9 cellular contexts compared by ENCODE assay signal in genomic region chr9:135075234-135076142, GRCh38. TPM values are rescaled to one million over a fixed set of nuclear protein-coding genes. Genes with fewer than 3 reads are reported as not detected.
A peak's percentile ranks its signal among the peaks of the same experiment; 100 is the strongest.
DNase-seq lines count a peak whose midpoint lies in the region; ATAC-seq, FAIRE-seq and TF ChIP-seq lines count a peak whose summit lies in the region.
"Had no signal": no experiment of that assay in that cellular context is flagged by ENCODE, and none has a peak within 500 bp of the region (broad histone marks: within the 10 kb centered on the region; RNA-seq: fewer than 3 reads in every experiment).

No MANE protein-coding gene starts in this region.

- no peak overlapping the region for H2BK120ac ChIP-seq in H1 (replicated peaks; ENCODE audit: low read depth, low read length)

- no peak overlapping the region for H2BK12ac ChIP-seq in H1 (ENCODE audit: low read depth, low read length)

- H4K20me1 ChIP-seq in H1 (replicated peaks in 1 of 2; ENCODE audit: control insufficient read depth in 1 of 2, insufficient read depth in 2 of 2, low read length in 2 of 2), result peaks cover 2 to 16% of the 10 kb centered on the region in 2 experiments

- H3K36me3 ChIP-seq in H1 (ENCODE audit: control insufficient read depth in 2 of 4, insufficient read depth in 4 of 4, low read length in 3 of 4), result no peaks in the 10 kb centered on the region
- H3K36me3 ChIP-seq in mucosa of descending colon (ENCODE audit: low read depth), result no peaks in the 10 kb centered on the region
- no peaks in the 10 kb centered on the region for H3K36me3 ChIP-seq in uterus

- H3K27me3 Mint-ChIP-seq in MCF 10A (ENCODE audit: insufficient read depth, unreplicated experiment), result peaks cover 33% of the 10 kb centered on the region
- peaks cover 26% of the 10 kb centered on the region for H3K27me3 Mint-ChIP-seq in activated CD4-positive, alpha-beta T cell treated with anti-CD3 and anti-CD28 coated beads for 36 hours

- no peak overlapping the region for H3K9ac ChIP-seq in H1 (replicated peaks in 1 of 4; ENCODE audit: extremely low read depth in 1 of 4, low read depth in 3 of 4, low read length in 3 of 4)

- no peak for FAIRE-seq in H1 (lab: Jason Lieb, UNC)

- in situ Hi-C loops in T47D (cut with HindIII; ENCODE audit: low pct_unique_long_range_greater_than_20kb, low sequenced_read_pairs), result loop anchor here (25.0 kb wide), 1 partner anchor 337 kb away; no protein-coding TSS in a partner anchor

- H3K4me1 ChIP-seq in H1 (replicated peaks in 1 of 4; ENCODE audit: control insufficient read depth in 3 of 4, insufficient read depth in 4 of 4, low read length in 3 of 4) (peaks cover 0 to 10% (median 8%) of the 10 kb centered on the region in 4 experiments; a peak in 6 of 7 replicates), mucosa of descending colon (ENCODE audit: low read depth) (peaks cover 6% of the 10 kb centered on the region), uterus (peaks cover 0 to 7% of the 10 kb centered on the region in 2 donors)

- H4K91ac ChIP-seq in H1 (replicated peaks; ENCODE audit: insufficient read length, low read length), result no peak overlapping the region

- peaks cover 2% of the 10 kb centered on the region for H3K79me1 ChIP-seq in H1 (ENCODE audit: low read depth, low read length)

- no peak for TF ChIP-seq POLR2A in H1 (IDR thresholded peaks at IDR 0.05; ENCODE audit: control extremely low read depth in 1 of 2, low read depth in 2 of 2, low read length in 2 of 2)
- TF ChIP-seq POLR2A in uterus (IDR thresholded peaks at IDR 0.05), result no peak

- no peak for TF ChIP-seq CTCF in MCF 10A (IDR thresholded peaks at IDR 0.05; ENCODE audit: unreplicated experiment)
- no peak for TF ChIP-seq CTCF in H1 (IDR thresholded peaks at IDR 0.05; ENCODE audit: control extremely low read depth in 1 of 3, insufficient read depth in 1 of 3, low read depth in 1 of 3, low read length in 3 of 3)
- no peak for TF ChIP-seq CTCF in mucosa of descending colon (IDR thresholded peaks at IDR 0.05)
- no peak for TF ChIP-seq CTCF in uterus (IDR thresholded peaks at IDR 0.05)

- peaks cover 4% of the 10 kb centered on the region for H3K36me3 Mint-ChIP-seq in MCF 10A (ENCODE audit: insufficient read depth, unreplicated experiment)
- no peaks in the 10 kb centered on the region for H3K36me3 Mint-ChIP-seq in activated CD4-positive, alpha-beta T cell treated with anti-CD3 and anti-CD28 coated beads for 36 hours (ENCODE audit: low read depth)
- H3K36me3 Mint-ChIP-seq: IgD-negative memory B cell had no signal

- TF ChIP-seq EP300 in H1 (IDR thresholded peaks at IDR 0.05; ENCODE audit: borderline replicate concordance in 1 of 2, low read depth in 2 of 2, low read length in 2 of 2), result no peak

- DNase-seq in T47D (ENCODE audit: low read depth in 1 of 2, low spot score in 1 of 2) (peak; percentile 69 to 77), MCF 10A (ENCODE audit: unreplicated experiment) (no peak), H1 (ENCODE audit: low read depth in 1 of 2, low spot score in 2 of 2) (peak in 1 of 2 experiments; percentile 68), mucosa of descending colon (peak in 2 of 3 donors; percentile 38 to 65), uterus (peak; percentile 39 to 41)
- DNase-seq in activated CD4-positive, alpha-beta T cell treated with anti-CD3 and anti-CD28 coated beads for 36 hours, result no peak

- no peak overlapping the region for H4K8ac ChIP-seq in H1 (ENCODE audit: extremely low read depth, insufficient read depth, low read length)

- H3K4me2 ChIP-seq in H1 (ENCODE audit: insufficient read depth in 1 of 2, low read depth in 2 of 2, low read length in 2 of 2), result peak overlapping the region; percentile 83 to 87

- H3K79me2 ChIP-seq in H1 (ENCODE audit: control insufficient read depth in 1 of 2, insufficient read depth in 2 of 2, low read length in 2 of 2), result no peaks in the 10 kb centered on the region

- H3K9me3 ChIP-seq in H1 (ENCODE audit: insufficient read depth in 2 of 2, low read depth in 1 of 2, low read length in 1 of 2) (no peaks in the 10 kb centered on the region), mucosa of descending colon (no peaks in the 10 kb centered on the region), uterus (no peaks in the 10 kb centered on the region)

- H4K5ac ChIP-seq in H1 (ENCODE audit: insufficient read length, low read depth, low read length), result no peak overlapping the region

- H3K18ac ChIP-seq in H1 (ENCODE audit: extremely low read depth, low read length), result no peak overlapping the region; the same call in 1 of the 2 replicates

- no peak overlapping the region for H3K27ac Mint-ChIP-seq in MCF 10A (ENCODE audit: low read depth, unreplicated experiment)
- H3K27ac Mint-ChIP-seq in activated CD4-positive, alpha-beta T cell treated with anti-CD3 and anti-CD28 coated beads for 36 hours, result no peak overlapping the region
- H3K27ac Mint-ChIP-seq: IgD-negative memory B cell had no signal

- H3K27me3 ChIP-seq in H1 (replicated peaks in 1 of 4; ENCODE audit: control insufficient read depth in 3 of 4, extremely low read depth in 1 of 4, insufficient read depth in 3 of 4, low read length in 3 of 4) (peaks cover 0 to 20% (median 17%) of the 10 kb centered on the region in 4 experiments; a peak in 6 of 7 replicates), uterus (peaks cover 0 to 2% of the 10 kb centered on the region in 2 donors)

- no peak overlapping the region for H3K4me3 Mint-ChIP-seq in MCF 10A (ENCODE audit: unreplicated experiment)
- H3K4me3 Mint-ChIP-seq in activated CD4-positive, alpha-beta T cell treated with anti-CD3 and anti-CD28 coated beads for 36 hours, result no peak overlapping the region

- WGBS in H1 (ENCODE audit: extremely low coverage in 1 of 2, insufficient coverage in 1 of 2, insufficient read length in 1 of 2, insufficient replicate concordance in 2 of 2, low coverage in 1 of 2, low lambda C conversion rate in 2 of 2, missing lambda C conversion rate in 1 of 2), 2 experiments, result 4% methylated on average over 59 of the region's 90 CpGs; no CpG with 5 or more reads in 1 of the 2 experiments

- no peak overlapping the region for H3K56ac ChIP-seq in H1 (replicated peaks; ENCODE audit: insufficient read length, low read depth, low read length)

- no peak overlapping the region for H2AK5ac ChIP-seq in H1 (ENCODE audit: low read depth, low read length)

- no peak overlapping the region for H3K4ac ChIP-seq in H1 (replicated peaks; ENCODE audit: insufficient read length, low read depth, low read length)

- no peak overlapping the region for H2BK15ac ChIP-seq in H1 (ENCODE audit: low read length)

- H2AFZ ChIP-seq in H1 (ENCODE audit: low read length), result no peak overlapping the region; the same call in 1 of the 2 replicates

- peak overlapping the region; percentile 52 to 85 (median 54) for H3K4me3 ChIP-seq in H1 (ENCODE audit: extremely low read depth in 1 of 4, insufficient read depth in 2 of 4, low read depth in 3 of 4, low read length in 4 of 4)
- H3K4me3 ChIP-seq in mucosa of descending colon, result no peak overlapping the region
- H3K4me3 ChIP-seq in uterus, result peak overlapping the region; percentile 22 to 57

- CTCF ChIA-PET in MCF 10A (lab: Yijun Ruan, JAX) (no interaction called here), H1 (lab: Charles Lee; ENCODE audit: partially characterized antibody) (interaction anchor here (1.8 to 3.0 kb wide), 2 partner anchors 11 to 430 kb away, joined by 4 to 16 read pairs; no protein-coding TSS in a partner anchor)
- CTCF ChIA-PET in activated CD4-positive, alpha-beta T cell treated with anti-CD3 and anti-CD28 coated beads for 36 hours (lab: Charles Lee), result no interaction called here

- no peak overlapping the region for H2BK5ac ChIP-seq in H1 (ENCODE audit: low read depth, low read length)

- no peak overlapping the region for H3K27ac ChIP-seq in H1 (ENCODE audit: low read depth, low read length)
- H3K27ac ChIP-seq in uterus, result peak overlapping the region in 1 of 2 donors; percentile 24

- no TSS peak for BruUV-seq in MCF 10A (replicated peaks; lab: Mats Ljungman, UMichigan)

- no peaks in the 10 kb centered on the region for H3K9me3 Mint-ChIP-seq in MCF 10A (ENCODE audit: unreplicated experiment)
- no peaks in the 10 kb centered on the region for H3K9me3 Mint-ChIP-seq in activated CD4-positive, alpha-beta T cell treated with anti-CD3 and anti-CD28 coated beads for 36 hours (ENCODE audit: low read depth)
- H3K9me3 Mint-ChIP-seq: IgD-negative memory B cell had no signal

- H3K23me2 ChIP-seq in H1 (ENCODE audit: low read depth, low read length), result peaks cover 8% of the 10 kb centered on the region; the same call in 1 of the 2 replicates

- no peak for TF ChIP-seq RAD21 in H1 (IDR thresholded peaks at IDR 0.05 in 1 of 2, conservative IDR thresholded peaks at IDR 0.05 in 1 of 2; ENCODE audit: low read depth in 2 of 2, low read length in 2 of 2)

- POLR2A ChIA-PET in MCF 10A (lab: Yijun Ruan, JAX), result interaction anchor here (0.6 kb wide), 1 partner anchor 234 kb away, joined by 3 read pairs; no protein-coding TSS in a partner anchor
- POLR2A ChIA-PET in H1 (lab: Charles Lee; ENCODE audit: partially characterized antibody), result interaction anchor here (0.7 kb wide), 1 partner anchor 102 kb away, joined by 4 read pairs; no protein-coding TSS in a partner anchor
- POLR2A ChIA-PET in activated CD4-positive, alpha-beta T cell treated with anti-CD3 and anti-CD28 coated beads for 36 hours (lab: Charles Lee), result no interaction called here

- no peak overlapping the region for H2BK20ac ChIP-seq in H1 (ENCODE audit: low read length)

- no peaks in the 10 kb centered on the region for H3K4me1 Mint-ChIP-seq in MCF 10A (ENCODE audit: insufficient read depth, unreplicated experiment)
- no peaks in the 10 kb centered on the region for H3K4me1 Mint-ChIP-seq in activated CD4-positive, alpha-beta T cell treated with anti-CD3 and anti-CD28 coated beads for 36 hours
- H3K4me1 Mint-ChIP-seq: IgD-negative memory B cell had no signal

- peak; percentile 85 for ATAC-seq in mucosa of descending colon
- no peak for ATAC-seq in activated CD4-positive, alpha-beta T cell treated with anti-CD3 and anti-CD28 coated beads for 36 hours
- no peak for ATAC-seq in GM21737 (IDR thresholded peaks at IDR 0.05; ENCODE audit: unreplicated experiment)
- ATAC-seq in HG03045 (IDR thresholded peaks at IDR 0.05; ENCODE audit: unreplicated experiment), result no peak

- no peak overlapping the region for H3K23ac ChIP-seq in H1 (ENCODE audit: insufficient read length)

- H3K14ac ChIP-seq in H1 (ENCODE audit: insufficient read length), result no peak overlapping the region

- intact Hi-C loops in MCF 10A (cut with micrococcal nuclease) (no loop called here), mucosa of descending colon (cut with DNase I, micrococcal nuclease) (no loop called here), uterus (cut with DNase I; ENCODE audit: low total_unique reads) (no loop called here)
- intact Hi-C loops in activated CD4-positive, alpha-beta T cell treated with anti-CD3 and anti-CD28 coated beads for 36 hours (cut with DNase I, micrococcal nuclease), result no loop called here

RNA-seq across cellular contexts. Expression of gene OLFM1, which starts 12.0 kb away (rescaled TPM):
- total RNA-seq in MCF 10A (2022) (not detected in 2 replicates), mucosa of descending colon (10 to 100 TPM in 2 of 3 donors, 1 to 10 TPM in 1; 4.6 to 17.7 (median 13.9) TPM), uterus (10 to 100 TPM in 3 of 4 donors, 1 to 10 TPM in 1; 8.5 to 73.9 (median 19.1) TPM)
- 47.9 and 53.4 TPM in 2 replicates for total RNA-seq in H1 (2021; fragmentation: NEBNext Ultra II Directional; extraction: Animal tissue kit (Norgen Biotek cat#: 25700))
- polyA plus RNA-seq in H1 (2011; rRNA removed), result 49.7 and 53.0 TPM in 2 replicates
- polyA plus RNA-seq in H1 (2011; cell fraction: cytosol; rRNA removed), result 37.8 TPM
- polyA plus RNA-seq in H1 (2011; cell fraction: nucleus; rRNA removed), result 42.9 TPM
- 67.7 to 74.9 TPM (median 71.8 TPM) in 4 replicates for polyA plus RNA-seq in H1 (2012, experiment 1 of 2)
- 33.0 TPM for polyA plus RNA-seq in H1 (2012, experiment 2 of 2)
- polyA plus RNA-seq in H1 (2013, experiment 1 of 2), result 44.2 TPM
- polyA plus RNA-seq in H1 (2013, experiment 2 of 2), result 49.5 TPM
- polyA minus RNA-seq in H1 (2011; rRNA and poly(A)+ RNA removed), result 23.8 and 30.3 TPM in 2 replicates
- 18.1 TPM for polyA minus RNA-seq in H1 (2011; cell fraction: cytosol; rRNA and poly(A)+ RNA removed)
- polyA minus RNA-seq in H1 (2011; cell fraction: nucleus; rRNA and poly(A)+ RNA removed), result 17.3 TPM
- total RNA-seq in activated CD4-positive, alpha-beta T cell treated with anti-CD3 and anti-CD28 coated beads for 36 hours, result not detected

Comparison
In these comparisons a context has a peak if more than half of its experiments do, and no peak if none do; other contexts are left out.
1. DNase-seq: peak in T47D (2 of 2), mucosa of descending colon (2 of 3) and uterus (2 of 2); none in MCF 10A (single experiment) and activated CD4-positive, alpha-beta T cell treated with anti-CD3 and anti-CD28 coated beads for 36 hours (single experiment).